ENCODE assay signal across 1 cellular context in the genomic region with DNA sequence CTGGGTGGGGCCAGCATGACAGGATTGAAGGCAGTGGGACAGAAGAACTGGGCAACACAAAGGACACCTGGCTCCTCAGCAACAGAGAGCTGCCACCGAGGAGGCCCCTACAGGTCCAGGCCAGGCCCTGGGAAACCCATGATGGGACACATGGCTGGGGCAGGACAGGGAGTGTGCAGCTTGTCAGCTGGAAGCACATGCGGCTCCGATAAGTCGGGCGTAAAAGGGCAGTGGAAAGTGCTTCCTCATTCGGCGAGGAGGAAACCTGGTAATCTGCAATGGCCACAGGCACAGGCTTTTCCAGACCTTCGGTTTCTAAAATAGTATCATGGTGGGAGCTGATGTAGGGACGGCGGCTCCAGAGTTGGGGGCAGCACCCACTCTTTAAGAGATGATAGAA.
TF ChIP-seq lines count a peak whose summit lies in the region.

No MANE protein-coding gene starts in this region.

TF ChIP-seq in HepG2, 621 proteins besides CTCF, POLR2A, EP300 and RAD21:
- TF ChIP-seq ZNF333 (CRISPR knock-in tag; IDR thresholded peaks at IDR 0.05; ENCODE audit: borderline replicate concordance) (no peak), ZNF431 (CRISPR knock-in tag; IDR thresholded peaks at IDR 0.05; ENCODE audit: borderline replicate concordance, low read depth) (no peak), CEBPG (CRISPR knock-in tag; IDR thresholded peaks at IDR 0.05) (no peak), ZNF781 (CRISPR knock-in tag; IDR thresholded peaks at IDR 0.05; ENCODE audit: borderline replicate concordance, not compliant biosample characterization) (no peak), ZSCAN21 (CRISPR knock-in tag; IDR thresholded peaks at IDR 0.05; ENCODE audit: borderline replicate concordance) (no peak), ZNF709 (CRISPR knock-in tag; IDR thresholded peaks at IDR 0.05) (no peak), DMTF1 (CRISPR knock-in tag; IDR thresholded peaks at IDR 0.05) (no peak)
- TF ChIP-seq, protein P1, sequence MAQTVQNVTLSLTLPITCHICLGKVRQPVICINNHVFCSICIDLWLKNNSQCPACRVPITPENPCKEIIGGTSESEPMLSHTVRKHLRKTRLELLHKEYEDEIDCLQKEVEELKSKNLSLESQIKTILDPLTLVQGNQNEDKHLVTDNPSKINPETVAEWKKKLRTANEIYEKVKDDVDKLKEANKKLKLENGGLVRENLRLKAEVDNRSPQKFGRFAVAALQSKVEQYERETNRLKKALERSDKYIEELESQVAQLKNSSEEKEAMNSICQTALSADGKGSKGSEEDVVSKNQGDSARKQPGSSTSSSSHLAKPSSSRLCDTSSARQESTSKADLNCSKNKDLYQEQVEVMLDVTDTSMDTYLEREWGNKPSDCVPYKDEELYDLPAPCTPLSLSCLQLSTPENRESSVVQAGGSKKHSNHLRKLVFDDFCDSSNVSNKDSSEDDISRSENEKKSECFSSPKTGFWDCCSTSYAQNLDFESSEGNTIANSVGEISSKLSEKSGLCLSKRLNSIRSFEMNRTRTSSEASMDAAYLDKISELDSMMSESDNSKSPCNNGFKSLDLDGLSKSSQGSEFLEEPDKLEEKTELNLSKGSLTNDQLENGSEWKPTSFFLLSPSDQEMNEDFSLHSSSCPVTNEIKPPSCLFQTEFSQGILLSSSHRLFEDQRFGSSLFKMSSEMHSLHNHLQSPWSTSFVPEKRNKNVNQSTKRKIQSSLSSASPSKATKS (CRISPR knock-in tag; IDR thresholded peaks at IDR 0.05), result no peak
- TF ChIP-seq, protein P2, sequence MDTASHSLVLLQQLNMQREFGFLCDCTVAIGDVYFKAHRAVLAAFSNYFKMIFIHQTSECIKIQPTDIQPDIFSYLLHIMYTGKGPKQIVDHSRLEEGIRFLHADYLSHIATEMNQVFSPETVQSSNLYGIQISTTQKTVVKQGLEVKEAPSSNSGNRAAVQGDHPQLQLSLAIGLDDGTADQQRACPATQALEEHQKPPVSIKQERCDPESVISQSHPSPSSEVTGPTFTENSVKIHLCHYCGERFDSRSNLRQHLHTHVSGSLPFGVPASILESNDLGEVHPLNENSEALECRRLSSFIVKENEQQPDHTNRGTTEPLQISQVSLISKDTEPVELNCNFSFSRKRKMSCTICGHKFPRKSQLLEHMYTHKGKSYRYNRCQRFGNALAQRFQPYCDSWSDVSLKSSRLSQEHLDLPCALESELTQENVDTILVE (CRISPR knock-in tag; IDR thresholded peaks at IDR 0.05), result no peak
